ENCODE assay signal across 8 cellular contexts in genomic region chr17:4142107-4142900, GRCh38. TPM values are rescaled to one million over a fixed set of nuclear protein-coding genes. Genes with fewer than 3 reads are reported as not detected.
A peak's percentile ranks its signal among the peaks of the same experiment; 100 is the strongest.
DNase-seq lines count a peak whose midpoint lies in the region; ATAC-seq and TF ChIP-seq lines count a peak whose summit lies in the region.

No MANE protein-coding gene starts in this region.

- peaks cover 16% of the 10 kb centered on the region for H3K36me3 Mint-ChIP-seq in CD4-positive, CD25-positive, alpha-beta regulatory T cell
- H3K36me3 Mint-ChIP-seq in activated T-cell treated with anti-CD3 and anti-CD28 coated beads, Interleukin-2, amount 50 U/mL, for 24 hours (ENCODE audit: low read depth): peaks cover 50% of the 10 kb centered on the region

- peak in 2 of 3 donors; percentile 26 to 51 for DNase-seq in CD4-positive, CD25-positive, alpha-beta regulatory T cell
- DNase-seq in activated T-cell treated with anti-CD3 and anti-CD28 coated beads, Interleukin-2, amount 50 U/mL, for 24 hours: no peak
- peak; percentile 19 for DNase-seq in fibroblast of pulmonary artery (ENCODE audit: low read depth)
- no peak for DNase-seq in omental fat pad (ENCODE audit: low spot score)
- peak; percentile 70 to 82 for DNase-seq in aorta
- no peak for DNase-seq in NCI-H1417 (lab: John Stamatoyannopoulos, UW)

- no peaks in the 10 kb centered on the region for H3K9me3 ChIP-seq in CD4-positive, CD25-positive, alpha-beta regulatory T cell (ENCODE audit: control insufficient read depth in 2 of 2, low read length in 2 of 2)
- H3K9me3 ChIP-seq in HUES64 (ENCODE audit: insufficient read depth, low read depth, low read length) (no peaks in the 10 kb centered on the region), aorta (ENCODE audit: control insufficient read depth, low read length) (no peaks in the 10 kb centered on the region)

- H3K4me3 Mint-ChIP-seq in CD4-positive, CD25-positive, alpha-beta regulatory T cell: peak overlapping the region; percentile 95 to 100 (median 100)
- H3K4me3 Mint-ChIP-seq in activated T-cell treated with anti-CD3 and anti-CD28 coated beads, Interleukin-2, amount 50 U/mL, for 24 hours: peak overlapping the region; percentile 96

- peaks cover 8% of the 10 kb centered on the region for H3K36me3 ChIP-seq in CD4-positive, CD25-positive, alpha-beta regulatory T cell (ENCODE audit: control insufficient read depth, insufficient read depth, low read length)
- H3K36me3 ChIP-seq in HUES64 (ENCODE audit: insufficient read depth, low read length): no peaks in the 10 kb centered on the region; the same call in 1 of the 2 replicates
- H3K36me3 ChIP-seq in aorta (ENCODE audit: control insufficient read depth in 1 of 2, insufficient read depth in 2 of 2, low read length in 1 of 2): peaks cover 0 to 2% of the 10 kb centered on the region in 2 donors

- ATAC-seq in CD4-positive, CD25-positive, alpha-beta regulatory T cell (ENCODE audit: low read depth in 2 of 2): peak; percentile 0 to 2
- peak; percentile 24 for ATAC-seq in GM21360 (IDR thresholded peaks at IDR 0.05; ENCODE audit: unreplicated experiment)
- peak; percentile 9 for ATAC-seq in omental fat pad (ENCODE audit: low FRiP score)
- ATAC-seq in aorta (ENCODE audit: low FRiP score): no peak

- H3K9ac ChIP-seq in HUES64 (ENCODE audit: low read depth, low read length): peak overlapping the region; percentile 59

- H3K4me1 Mint-ChIP-seq in CD4-positive, CD25-positive, alpha-beta regulatory T cell: peaks cover 14 to 66% (median 50%) of the 10 kb centered on the region in 4 donors
- peaks cover 63% of the 10 kb centered on the region for H3K4me1 Mint-ChIP-seq in activated T-cell treated with anti-CD3 and anti-CD28 coated beads, Interleukin-2, amount 50 U/mL, for 24 hours (ENCODE audit: low read depth)

- peak overlapping the region; percentile 99 for H3K27ac ChIP-seq in CD4-positive, CD25-positive, alpha-beta regulatory T cell (ENCODE audit: insufficient read depth, low read length, poor library complexity, severe bottlenecking)
- peak overlapping the region; percentile 17; the same call in 1 of the 2 replicates for H3K27ac ChIP-seq in HUES64 (ENCODE audit: low read depth, low read length)
- H3K27ac ChIP-seq in aorta (ENCODE audit: low read depth in 1 of 2, low read length in 2 of 2): peak overlapping the region; percentile 23 to 88

- peak overlapping the region; percentile 85 for H3K4me3 ChIP-seq in CD4-positive, CD25-positive, alpha-beta regulatory T cell (ENCODE audit: low read depth, low read length)
- peak overlapping the region; percentile 88 for H3K4me3 ChIP-seq in HUES64 (ENCODE audit: low read length)
- peak overlapping the region; percentile 86 for H3K4me3 ChIP-seq in fibroblast of pulmonary artery (replicated peaks; ENCODE audit: low read depth, low read length)
- H3K4me3 ChIP-seq in aorta (ENCODE audit: low read length in 2 of 2): peak overlapping the region; percentile 90 to 92

- H3K27me3 ChIP-seq in CD4-positive, CD25-positive, alpha-beta regulatory T cell (ENCODE audit: control insufficient read depth, insufficient read depth, low read length): no peaks in the 10 kb centered on the region
- H3K27me3 ChIP-seq in HUES64 (ENCODE audit: insufficient read depth, low read length) (no peaks in the 10 kb centered on the region), aorta (ENCODE audit: control insufficient read depth in 1 of 2, insufficient read depth in 2 of 2, low read length in 1 of 2) (no peaks in the 10 kb centered on the region)

- TF ChIP-seq CTCF in fibroblast of pulmonary artery (IDR thresholded peaks at IDR 0.05; ENCODE audit: low read length, missing control alignments) (no peak), omental fat pad (IDR thresholded peaks at IDR 0.05) (no peak)

- peaks cover 10% of the 10 kb centered on the region for H3K27me3 Mint-ChIP-seq in CD4-positive, CD25-positive, alpha-beta regulatory T cell
- H3K27me3 Mint-ChIP-seq in activated T-cell treated with anti-CD3 and anti-CD28 coated beads, Interleukin-2, amount 50 U/mL, for 24 hours: no peaks in the 10 kb centered on the region

- H3K9me3 Mint-ChIP-seq in CD4-positive, CD25-positive, alpha-beta regulatory T cell: no peaks in the 10 kb centered on the region
- no peaks in the 10 kb centered on the region for H3K9me3 Mint-ChIP-seq in activated T-cell treated with anti-CD3 and anti-CD28 coated beads, Interleukin-2, amount 50 U/mL, for 24 hours

- WGBS in HUES64: 6% methylated on average over 56 of the region's 56 CpGs
- 3% methylated on average over 47 to 56 of the region's 56 CpGs for WGBS in aorta, 2 donors

- peak overlapping the region in 2 of 3 donors; percentile 100 for H3K27ac Mint-ChIP-seq in CD4-positive, CD25-positive, alpha-beta regulatory T cell
- H3K27ac Mint-ChIP-seq in activated T-cell treated with anti-CD3 and anti-CD28 coated beads, Interleukin-2, amount 50 U/mL, for 24 hours: peak overlapping the region; percentile 100

- H3K4me1 ChIP-seq in CD4-positive, CD25-positive, alpha-beta regulatory T cell (ENCODE audit: control insufficient read depth, insufficient read depth, low read length, poor library complexity, severe bottlenecking): peaks cover 57% of the 10 kb centered on the region
- peaks cover 6% of the 10 kb centered on the region; the same call in 1 of the 2 replicates for H3K4me1 ChIP-seq in HUES64 (ENCODE audit: insufficient read depth, low read length)
- H3K4me1 ChIP-seq in aorta (ENCODE audit: control insufficient read depth in 1 of 2, insufficient read depth in 2 of 2, low read length in 2 of 2): no peaks in the 10 kb centered on the region

- intact Hi-C loops in aorta (cut with DNase I): loop anchor here in 1 of 2 donors (10.0 kb wide), 1 partner anchor 52 kb away; no protein-coding TSS in a partner anchor

RNA-seq across cellular contexts. Expression of gene ZZEF1, which starts 0.5 kb away (rescaled TPM):
- 103 TPM for total RNA-seq in CD4-positive, CD25-positive, alpha-beta regulatory T cell
- polyA plus RNA-seq in CD4-positive, CD25-positive, alpha-beta regulatory T cell: 1 to 10 TPM; 4.6 to 7.2 (median 5.0) TPM
- polyA plus RNA-seq in HUES64 (2013, experiment 1 of 2): 7.6 TPM
- polyA plus RNA-seq in HUES64 (2013, experiment 2 of 2): 6.9 TPM
- total RNA-seq in omental fat pad: 10 to 100 TPM; 49.2 to 93.8 (median 66.1) TPM
- total RNA-seq in aorta: 10 to 100 TPM; 64.4 to 68.5 TPM
- polyA plus RNA-seq in aorta: 10 to 100 TPM; 11.0 to 18.9 TPM

RNA-seq across cellular contexts. Expression of gene CYB5D2, which starts 0.7 kb away (rescaled TPM):
- total RNA-seq in CD4-positive, CD25-positive, alpha-beta regulatory T cell: 4.9 TPM
- polyA plus RNA-seq in CD4-positive, CD25-positive, alpha-beta regulatory T cell: 10 to 100 TPM; 12.5 to 19.0 (median 15.5) TPM
- 9.3 TPM for polyA plus RNA-seq in HUES64 (2013, experiment 1 of 2)
- polyA plus RNA-seq in HUES64 (2013, experiment 2 of 2): 8.5 TPM
- total RNA-seq in omental fat pad: 10 to 100 TPM; 25.7 to 38.9 (median 36.2) TPM
- total RNA-seq in aorta: 10 to 100 TPM; 13.7 to 17.9 TPM
- polyA plus RNA-seq in aorta: 10 to 100 TPM; 14.8 to 30.3 TPM

Comparison
In these comparisons a context has a peak if more than half of its experiments do, and no peak if none do; other contexts are left out.
1. DNase-seq: peak in CD4-positive, CD25-positive, alpha-beta regulatory T cell (2 of 3), fibroblast of pulmonary artery (single experiment) and aorta (2 of 2); none in activated T-cell treated with anti-CD3 and anti-CD28 coated beads, Interleukin-2, amount 50 U/mL, for 24 hours (single experiment), omental fat pad (single experiment) and NCI-H1417 (0 of 3).
2. H3K27ac ChIP-seq: peak in every context shown above with its lines; median percentile 99 in CD4-positive, CD25-positive, alpha-beta regulatory T cell; 56 in aorta; 17 in HUES64.
3. Peak in every context shown above with its lines, with median percentiles within 50 percentile points of each other: H3K4me3 ChIP-seq.